ENCODE assay signal across 1 cellular context in genomic region chr18:46632401-46633089, GRCh38.
TF ChIP-seq lines count a peak whose summit lies in the region.

No MANE protein-coding gene starts in this region.

TF ChIP-seq in H1, 55 proteins besides CTCF, POLR2A, EP300 and RAD21 (continued from another document):
- TF ChIP-seq SP1 (IDR thresholded peaks at IDR 0.05; ENCODE audit: low read depth, low read length) (no peak), JUND (IDR thresholded peaks at IDR 0.05; ENCODE audit: low read length) (no peak), RXRA (IDR thresholded peaks at IDR 0.05; ENCODE audit: insufficient read depth, low read depth, low read length) (no peak), POLR2AphosphoS5 (IDR thresholded peaks at IDR 0.05; ENCODE audit: low read depth, low read length) (no peak)
